In genomic region chr15:56797720-56798275, GRCh38 we compare ENCODE assay signal across 28 cellular contexts.
"Had no signal": no experiment of that assay in that cellular context is flagged by ENCODE, and none has a peak within 500 bp of the region (broad histone marks: within the 10 kb centered on the region; RNA-seq: fewer than 3 reads in every experiment).

No MANE protein-coding gene starts in this region.

- H3K36me3 ChIP-seq: left lung, lower lobe of right lung, pancreas, prostate gland, tibial nerve, uterus had no signal

- DNase-seq: hypothalamus; immature natural killer cell; kidney; left colon; left lung; lower lobe of right lung; mammary epithelial cell; mesenchymal stem cell; naive thymus-derived CD8-positive, alpha-beta T cell; nucleus accumbens; pancreas; posterior cingulate gyrus; retina; right cardiac atrium; stimulated activated CD4-positive, alpha-beta T cell treated with anti-CD3 and anti-CD28 coated beads, Interleukin-12 subunit alpha, Interleukin-12 subunit beta, amount 100 ng/mL, for 4 hours; stimulated activated CD4-positive, alpha-beta T cell treated with anti-CD3 and anti-CD28 coated beads, Interleukin-4, amount 100 ng/mL, for 24 hours; stimulated activated naive CD8-positive, alpha-beta T cell treated with anti-CD3 and anti-CD28 coated beads, Interleukin-15, amount 100 ng/mL, for 72 hours; substantia nigra; uterus had no signal

- FAIRE-seq: islet of Langerhans, kidney, pancreas had no signal

- H3K9me3 Mint-ChIP-seq: type B pancreatic cell had no signal

- H3K4me1 ChIP-seq: left lung, lower lobe of right lung, pancreas, prostate gland, tibial nerve had no signal

- H3K27ac Mint-ChIP-seq: immature natural killer cell; naive thymus-derived CD8-positive, alpha-beta T cell; stimulated activated memory B cell treated with anti-CD40 and anti-IgM and Interleukin-4, amounts not matched to agents 10 μg/mL and 1 μg/mL and 100 μg/mL, for 72 hours; stimulated activated naive CD8-positive, alpha-beta T cell treated with anti-CD3 and anti-CD28 coated beads, Interleukin-15, amount 100 ng/mL, for 72 hours; type B pancreatic cell had no signal

- H3K27me3 ChIP-seq: left lung, pancreas, tibial nerve, uterus had no signal

- H3K4me3 ChIP-seq: left lung, lower lobe of right lung, pancreas, prostate gland, skin epidermis, tibial nerve, uterus had no signal

- H3K4me3 Mint-ChIP-seq: immature natural killer cell; naive thymus-derived CD8-positive, alpha-beta T cell; nephron; neural crest cell; stimulated activated memory B cell treated with anti-CD40 and anti-IgM and Interleukin-4, amounts not matched to agents 10 μg/mL and 1 μg/mL and 100 μg/mL, for 72 hours; stimulated activated naive CD8-positive, alpha-beta T cell treated with anti-CD3 and anti-CD28 coated beads, Interleukin-15, amount 100 ng/mL, for 72 hours; type B pancreatic cell had no signal

- ATAC-seq: left colon; left lung; lower lobe of right lung; naive thymus-derived CD8-positive, alpha-beta T cell; pancreas; right cardiac atrium; sciatic nerve had no signal

- H3K4me1 Mint-ChIP-seq: immature natural killer cell; naive thymus-derived CD8-positive, alpha-beta T cell; neural crest cell; stimulated activated naive CD8-positive, alpha-beta T cell treated with anti-CD3 and anti-CD28 coated beads, Interleukin-15, amount 100 ng/mL, for 72 hours had no signal

- H3K9me3 ChIP-seq: pancreas, prostate gland had no signal

- H3K27ac ChIP-seq: left lung, lower lobe of right lung, pancreas, prostate gland, skin epidermis, tibial nerve, uterus had no signal

- H3K36me3 Mint-ChIP-seq: immature natural killer cell; stimulated activated memory B cell treated with anti-CD40 and anti-IgM and Interleukin-4, amounts not matched to agents 10 μg/mL and 1 μg/mL and 100 μg/mL, for 72 hours; type B pancreatic cell had no signal
